ENCODE assay signal across 21 cellular contexts in genomic region chr12:81492131-81492720, GRCh38.
DNase-seq lines count a peak whose midpoint lies in the region; FAIRE-seq and TF ChIP-seq lines count a peak whose summit lies in the region.
"Had no signal": no experiment of that assay in that cellular context is flagged by ENCODE, and none has a peak within 500 bp of the region (broad histone marks: within the 10 kb centered on the region; RNA-seq: fewer than 3 reads in every experiment).

No MANE protein-coding gene starts in this region.

- no peak for TF ChIP-seq CTCF in A673 (conservative IDR thresholded peaks at IDR 0.05; ENCODE audit: low read depth, low read length)
- TF ChIP-seq CTCF in astrocyte (IDR thresholded peaks at IDR 0.05; ENCODE audit: insufficient read depth, low read depth, low read length), result no peak
- TF ChIP-seq CTCF in hepatocyte (IDR thresholded peaks at IDR 0.05; ENCODE audit: poor library complexity), result no peak
- no peak for TF ChIP-seq CTCF in esophagus muscularis mucosa (IDR thresholded peaks at IDR 0.05)

- no peaks in the 10 kb centered on the region for H3K4me1 Mint-ChIP-seq in astrocyte (ENCODE audit: low read depth, unreplicated experiment)
- H3K4me1 Mint-ChIP-seq: activated CD4-positive, alpha-beta T cell treated with anti-CD3 and anti-CD28 coated beads, Interleukin-2, amount 10 ng/mL, durations not matched to agents 7 days and 5 days had no signal

- no peak for FAIRE-seq in astrocyte (lab: Jason Lieb, UNC)
- FAIRE-seq: RCC 7860 had no signal

- intact Hi-C loops in A673 (cut with micrococcal nuclease; ENCODE audit: unreplicated experiment), result no loop called here
- intact Hi-C loops in esophagus muscularis mucosa (cut with DNase I), result no loop called here

- no TSS peak for BruUV-seq in A673 (replicated peaks; lab: Mats Ljungman, UMichigan)

- TF ChIP-seq POLR2A in esophagus muscularis mucosa (IDR thresholded peaks at IDR 0.05; ENCODE audit: low read depth), result no peak

- no peak for TF ChIP-seq EP300 in esophagus muscularis mucosa (IDR thresholded peaks at IDR 0.05)

- POLR2A ChIA-PET in A673 (lab: Charles Lee; ENCODE audit: low non-redundant PET), result interaction anchor here (0.6 to 0.7 kb wide), 2 partner anchors 116 to 318 kb away, joined by 3 to 4 read pairs; no protein-coding TSS in a partner anchor

- H3K4me1 ChIP-seq in A673 (ENCODE audit: insufficient read depth, low read length, poor library complexity, severe bottlenecking) (peaks cover 17% of the 10 kb centered on the region), astrocyte (ENCODE audit: insufficient read depth, low read length) (no peaks in the 10 kb centered on the region), hepatocyte (ENCODE audit: insufficient read depth) (no peaks in the 10 kb centered on the region), esophagus muscularis mucosa (no peaks in the 10 kb centered on the region)
- H3K4me1 ChIP-seq: left lung, psoas muscle, thyroid gland had no signal

- H3K9me3 Mint-ChIP-seq in astrocyte (ENCODE audit: unreplicated experiment), result no peaks in the 10 kb centered on the region
- H3K9me3 Mint-ChIP-seq: activated CD4-positive, alpha-beta T cell treated with anti-CD3 and anti-CD28 coated beads, Interleukin-2, amount 10 ng/mL, durations not matched to agents 7 days and 5 days; stimulated activated naive CD8-positive, alpha-beta T cell treated with anti-CD3 and anti-CD28 coated beads, Interleukin-15, Interleukin-2, amounts not matched to agents 100 ng/mL and 50 ng/mL, for 24 hours; WTC11 had no signal

- no peak overlapping the region for H3K27ac Mint-ChIP-seq in astrocyte (ENCODE audit: unreplicated experiment)
- H3K27ac Mint-ChIP-seq: activated CD4-positive, alpha-beta T cell treated with anti-CD3 and anti-CD28 coated beads, Interleukin-2, amount 10 ng/mL, durations not matched to agents 7 days and 5 days; stimulated activated naive CD8-positive, alpha-beta T cell treated with anti-CD3 and anti-CD28 coated beads, Interleukin-15, Interleukin-2, amounts not matched to agents 100 ng/mL and 50 ng/mL, for 24 hours; WTC11 had no signal

- H3K27ac ChIP-seq in A673 (ENCODE audit: low read depth, low read length, poor library complexity, severe bottlenecking) (peak overlapping the region; percentile 37), astrocyte (ENCODE audit: low read depth, low read length) (no peak overlapping the region), hepatocyte (no peak overlapping the region), esophagus muscularis mucosa (replicated peaks in 1 of 4) (no peak overlapping the region)
- H3K27ac ChIP-seq: left lung, psoas muscle, thyroid gland had no signal

- H3K9me3 ChIP-seq in A673 (ENCODE audit: low read depth, low read length, poor library complexity, severe bottlenecking) (no peaks in the 10 kb centered on the region), astrocyte (ENCODE audit: insufficient read depth, low read depth, low read length) (no peaks in the 10 kb centered on the region), hepatocyte (ENCODE audit: low read depth) (no peaks in the 10 kb centered on the region), esophagus muscularis mucosa (no peaks in the 10 kb centered on the region)
- H3K9me3 ChIP-seq: left lung, psoas muscle, thyroid gland had no signal

- H4K20me1 ChIP-seq in astrocyte (ENCODE audit: insufficient read depth, low read length) (no peaks in the 10 kb centered on the region), hepatocyte (ENCODE audit: insufficient read depth, poor library complexity, severe bottlenecking) (no peaks in the 10 kb centered on the region)

- H3K27me3 ChIP-seq in A673 (replicated peaks; ENCODE audit: insufficient read depth, low read depth, low read length, poor library complexity), result no peaks in the 10 kb centered on the region
- H3K27me3 ChIP-seq in astrocyte (ENCODE audit: insufficient read depth, low read length), result no peaks in the 10 kb centered on the region
- no peaks in the 10 kb centered on the region for H3K27me3 ChIP-seq in hepatocyte
- H3K27me3 ChIP-seq in esophagus muscularis mucosa, result no peaks in the 10 kb centered on the region
- H3K27me3 ChIP-seq: left lung, thyroid gland had no signal

- H3K4me2 ChIP-seq in astrocyte (ENCODE audit: low read length) (no peak overlapping the region), hepatocyte (no peak overlapping the region)

- no peak overlapping the region for H3K4me3 Mint-ChIP-seq in astrocyte (ENCODE audit: unreplicated experiment)
- H3K4me3 Mint-ChIP-seq: activated CD4-positive, alpha-beta T cell treated with anti-CD3 and anti-CD28 coated beads, Interleukin-2, amount 10 ng/mL, durations not matched to agents 7 days and 5 days; stimulated activated naive CD8-positive, alpha-beta T cell treated with anti-CD3 and anti-CD28 coated beads, Interleukin-15, Interleukin-2, amounts not matched to agents 100 ng/mL and 50 ng/mL, for 24 hours; WTC11 had no signal

- peak; percentile 98 for DNase-seq in A673 (ENCODE audit: low spot score)
- DNase-seq in NCI-H2171 (lab: John Stamatoyannopoulos, UW), result peak; percentile 21
- DNase-seq in astrocyte (ENCODE audit: low read depth), result peak; percentile 25
- peak; percentile 15 for DNase-seq in hepatocyte (ENCODE audit: low spot score)
- no peak for DNase-seq in esophagus muscularis mucosa (ENCODE audit: extremely low spot score)
- DNase-seq in NCI-H2081 (lab: John Stamatoyannopoulos, UW), result no peak
- no peak for DNase-seq in kidney glomerular epithelial cell (lab: John Stamatoyannopoulos, UW)
- DNase-seq: activated CD4-positive, alpha-beta T cell treated with anti-CD3 and anti-CD28 coated beads, Interleukin-2, amount 10 ng/mL, durations not matched to agents 7 days and 5 days; activated naive CD4-positive, alpha-beta T cell treated with Interleukin-2 at 50 U/mL for 16 hours; amniotic stem cell; COR-L47; DMS79 treated with DMSO at 0.1 percent for 48 hours; left lung; mesenchymal stem cell; NCI-H1105 treated with DMSO at 0.1 percent for 48 hours; NCI-H2029 treated with DMSO at 0.1 percent for 48 hours; psoas muscle; thyroid gland had no signal

- 51% methylated on average over 2 of the region's 2 CpGs for WGBS in hepatocyte (ENCODE audit: low lambda C conversion rate, missing lambda C conversion rate)
- WGBS in esophagus muscularis mucosa, result 71% methylated on average over 2 of the region's 2 CpGs

- CTCF ChIA-PET in A673 (lab: Charles Lee), result interaction anchor here (0.7 kb wide), 1 partner anchor 25 kb away, joined by 4 read pairs; no protein-coding TSS in a partner anchor

- no peaks in the 10 kb centered on the region for H3K9me2 ChIP-seq in hepatocyte (replicated peaks; ENCODE audit: insufficient read depth)

- H3K27me3 Mint-ChIP-seq in astrocyte (ENCODE audit: low read depth, unreplicated experiment), result no peaks in the 10 kb centered on the region
- H3K27me3 Mint-ChIP-seq: activated CD4-positive, alpha-beta T cell treated with anti-CD3 and anti-CD28 coated beads, Interleukin-2, amount 10 ng/mL, durations not matched to agents 7 days and 5 days; stimulated activated naive CD8-positive, alpha-beta T cell treated with anti-CD3 and anti-CD28 coated beads, Interleukin-15, Interleukin-2, amounts not matched to agents 100 ng/mL and 50 ng/mL, for 24 hours had no signal

- H3K4me3 ChIP-seq in A673 (ENCODE audit: low read depth, low read length, poor library complexity, severe bottlenecking) (no peak overlapping the region), astrocyte (ENCODE audit: insufficient read depth, low read depth, low read length) (no peak overlapping the region), hepatocyte (no peak overlapping the region), esophagus muscularis mucosa (no peak overlapping the region)
- H3K4me3 ChIP-seq: left lung, psoas muscle, thyroid gland had no signal

- H3K36me3 Mint-ChIP-seq in astrocyte (ENCODE audit: low read depth, unreplicated experiment), result no peaks in the 10 kb centered on the region
- H3K36me3 Mint-ChIP-seq: WTC11 had no signal

- no peak overlapping the region for H3K9ac ChIP-seq in astrocyte (ENCODE audit: low read length)

- H3K79me2 ChIP-seq in astrocyte (ENCODE audit: insufficient read depth, low read length), result no peaks in the 10 kb centered on the region
- H3K79me2 ChIP-seq in hepatocyte, result no peaks in the 10 kb centered on the region

- no peak overlapping the region for H2AFZ ChIP-seq in astrocyte (ENCODE audit: low read depth, low read length)
- H2AFZ ChIP-seq in hepatocyte, result no peak overlapping the region

- no peaks in the 10 kb centered on the region for H3K36me3 ChIP-seq in A673 (ENCODE audit: insufficient read depth, low read length, poor library complexity, severe bottlenecking)
- no peaks in the 10 kb centered on the region for H3K36me3 ChIP-seq in astrocyte (ENCODE audit: insufficient read depth, low read length)
- no peaks in the 10 kb centered on the region for H3K36me3 ChIP-seq in hepatocyte (replicated peaks; ENCODE audit: insufficient read depth, low read depth)
- H3K36me3 ChIP-seq in esophagus muscularis mucosa, result no peaks in the 10 kb centered on the region
- H3K36me3 ChIP-seq: left lung, thyroid gland had no signal

Comparison
In these comparisons a context has a peak if more than half of its experiments do, and no peak if none do; other contexts are left out.
1. DNase-seq: peak in A673 (single experiment), NCI-H2171 (single experiment), astrocyte (single experiment) and hepatocyte (single experiment); none in esophagus muscularis mucosa (single experiment), NCI-H2081 (0 of 2) and kidney glomerular epithelial cell (single experiment).